34 cellular contexts compared by ENCODE assay signal in the genomic region with DNA sequence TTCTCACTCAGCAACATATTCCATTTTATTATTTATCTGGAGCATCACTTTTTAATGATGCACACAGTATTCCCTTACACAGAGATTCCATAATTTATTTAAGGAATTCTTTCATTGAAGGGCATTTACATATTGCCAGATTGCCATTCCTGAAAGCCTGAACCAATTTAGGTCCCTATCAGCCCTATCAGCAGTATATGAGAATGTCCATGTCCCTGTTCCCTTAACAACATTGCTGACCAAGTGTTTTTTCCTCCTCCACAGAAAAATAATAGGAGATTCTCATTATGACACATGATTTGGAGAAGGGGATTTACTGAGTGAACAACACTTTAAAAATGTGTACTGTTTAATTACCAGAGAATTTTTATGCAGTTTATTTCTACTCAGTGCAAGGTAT.
DNase-seq lines count a peak whose midpoint lies in the region; ATAC-seq, FAIRE-seq and TF ChIP-seq lines count a peak whose summit lies in the region.
"Had no signal": no experiment of that assay in that cellular context is flagged by ENCODE, and none has a peak within 500 bp of the region (broad histone marks: within the 10 kb centered on the region; RNA-seq: fewer than 3 reads in every experiment).

No MANE protein-coding gene starts in this region.

- H3K36me3 ChIP-seq in HepG2 (replicated peaks in 1 of 2; ENCODE audit: control insufficient read depth in 1 of 2, insufficient read depth in 2 of 2, low read length in 2 of 2) (no peaks in the 10 kb centered on the region), right lobe of liver (no peaks in the 10 kb centered on the region), SK-N-SH (replicated peaks in 1 of 2; ENCODE audit: control insufficient read depth in 1 of 2, insufficient read depth in 2 of 2, low read length in 1 of 2) (no peaks in the 10 kb centered on the region), K562 (ENCODE audit: control insufficient read depth, insufficient read depth, low read length) (no peaks in the 10 kb centered on the region)
- H3K36me3 ChIP-seq: BE2C; BLaER1; BLaER1 treated with 17β-estradiol and CSF1 and Interleukin-3, amounts not matched to agents 10 nM and 100 nM had no signal

- DNase-seq in HepG2 (ENCODE audit: low spot score) (no peak), right lobe of liver (no peak), SK-N-SH (peak; percentile 48), K562 (ENCODE audit: extremely low read depth in 1 of 4, low spot score in 3 of 4) (no peak), NCI-H774 (lab: John Stamatoyannopoulos, UW) (no peak)
- DNase-seq: 8988T; ACHN; AML-193; BE2C; C1 segment of cervical spinal cord; Caco-2; Calu3; CD4-positive, alpha-beta memory T cell; CD4-positive, alpha-beta T cell; CD4-positive, CD25-positive, alpha-beta regulatory T cell; CD8-positive, alpha-beta memory T cell; CD8-positive, alpha-beta T cell; COR-L47; DMS 273 treated with DMSO at 0.1 percent for 48 hours; DMS153; DMS53; DMS79; DMS79 treated with DMSO at 0.1 percent for 48 hours; DND-41; EL had no signal

- no peaks in the 10 kb centered on the region for H3K9me1 ChIP-seq in K562 (ENCODE audit: control insufficient read depth, insufficient read depth, low read length)

- H3K4me2 ChIP-seq in HepG2 (ENCODE audit: low read depth, low read length) (no peak overlapping the region), SK-N-SH (no peak overlapping the region), K562 (ENCODE audit: insufficient read depth, low read length) (no peak overlapping the region)
- H3K4me2 ChIP-seq: A549; BLaER1; BLaER1 treated with 17β-estradiol and CSF1 and Interleukin-3, amounts not matched to agents 10 nM and 100 nM had no signal

- in situ Hi-C loops in HepG2 (cut with HindIII; ENCODE audit: extremely low pct_ligation_motif_present, low pct_unique_long_range_greater_than_20kb) (no loop called here), K562 (cut with MboI) (no loop called here)

- H3K27ac ChIP-seq in HepG2 (ENCODE audit: extremely low read length, insufficient read depth, low read length) (no peak overlapping the region), right lobe of liver (no peak overlapping the region), SK-N-SH (ENCODE audit: low read depth in 2 of 2, low read length in 1 of 2) (peak overlapping the region in 1 of 2 experiments; percentile 86; a peak in 2 of 4 replicates), K562 (ENCODE audit: extremely low read depth, low read depth, low read length) (no peak overlapping the region)
- H3K27ac ChIP-seq: 22Rv1; A549; BLaER1; BLaER1 treated with 17β-estradiol and CSF1 and Interleukin-3, amounts not matched to agents 10 nM and 100 nM; C4-2B had no signal

- H3K4me3 ChIP-seq in HepG2 (replicated peaks in 1 of 3; ENCODE audit: insufficient read depth in 1 of 3, low read depth in 2 of 3, low read length in 3 of 3), result no peak overlapping the region
- no peak overlapping the region for H3K4me3 ChIP-seq in right lobe of liver
- H3K4me3 ChIP-seq in SK-N-SH (ENCODE audit: low read depth in 2 of 2, low read length in 1 of 2), result no peak overlapping the region
- no peak overlapping the region for H3K4me3 ChIP-seq in K562
- H3K4me3 ChIP-seq: A549; BLaER1; BLaER1 treated with 17β-estradiol and CSF1 and Interleukin-3, amounts not matched to agents 10 nM and 100 nM had no signal

- FAIRE-seq in HepG2 (lab: Jason Lieb, UNC), result no peak
- no peak for FAIRE-seq in K562 (lab: Jason Lieb, UNC)
- FAIRE-seq: A204.1, A549 had no signal

- ATAC-seq in HepG2, result no peak
- ATAC-seq in right lobe of liver, result no peak
- ATAC-seq in SK-N-SH treated with all-trans-retinoic acid at 6 μM for 48 hours, result no peak
- ATAC-seq in K562, result no peak
- ATAC-seq in HG02884 (IDR thresholded peaks at IDR 0.05; ENCODE audit: unreplicated experiment), result no peak
- no peak for ATAC-seq in GM19328 (IDR thresholded peaks at IDR 0.05; ENCODE audit: unreplicated experiment)
- ATAC-seq: A549; CD8-positive, alpha-beta T cell had no signal

- TF ChIP-seq RAD21 in HepG2 (CRISPR knock-in tag; IDR thresholded peaks at IDR 0.05) (no peak), SK-N-SH (IDR thresholded peaks at IDR 0.05; ENCODE audit: low read length) (no peak; the same call in 1 of the 2 replicates), K562 (CRISPR knock-in tag; conservative IDR thresholded peaks at IDR 0.05 in 1 of 2, IDR thresholded peaks at IDR 0.05 in 1 of 2) (no peak)

- no peaks in the 10 kb centered on the region for H3K4me1 ChIP-seq in HepG2 (ENCODE audit: insufficient read depth, low read length)
- H3K4me1 ChIP-seq in right lobe of liver, result no peaks in the 10 kb centered on the region
- H3K4me1 ChIP-seq in SK-N-SH (ENCODE audit: control insufficient read depth in 1 of 2, insufficient read depth in 2 of 2, low read depth in 1 of 2, low read length in 1 of 2), result peaks cover 0 to 20% of the 10 kb centered on the region in 2 experiments; a peak in 2 of 4 replicates
- no peaks in the 10 kb centered on the region for H3K4me1 ChIP-seq in K562 (replicated peaks in 1 of 2; ENCODE audit: control insufficient read depth in 2 of 2, insufficient read depth in 2 of 2, low read length in 2 of 2)
- H3K4me1 ChIP-seq: A549, BLaER1, Caco-2 had no signal

- TF ChIP-seq CTCF in HepG2 (CRISPR knock-in tag; IDR thresholded peaks at IDR 0.05) (no peak), right lobe of liver (IDR thresholded peaks at IDR 0.05) (no peak), SK-N-SH (IDR thresholded peaks at IDR 0.05) (no peak), K562 (IDR thresholded peaks at IDR 0.05 in 2 of 3, conservative IDR thresholded peaks at IDR 0.05 in 1 of 3; ENCODE audit: insufficient read depth in 2 of 3, low read depth in 1 of 3, low read length in 3 of 3) (no peak)

- CTCF ChIA-PET in HepG2 (lab: Yijun Ruan, JAX; ENCODE audit: low intra/inter-chr PET ratio, low total read pairs) (no interaction called here), SK-N-SH (lab: Yijun Ruan, JAX) (interaction anchor here (0.9 kb wide), 1 partner anchor 87 kb away, joined by 5 read pairs; no protein-coding TSS in a partner anchor), K562 (lab: Yijun Ruan, JAX; ENCODE audit: low intra/inter-chr PET ratio) (no interaction called here)

- H2AFZ ChIP-seq in HepG2 (ENCODE audit: low read length) (no peak overlapping the region), SK-N-SH (ENCODE audit: low read depth) (no peak overlapping the region), K562 (ENCODE audit: low read depth, low read length) (no peak overlapping the region)

- H3K9me3 ChIP-seq in HepG2 (ENCODE audit: low read length), result no peaks in the 10 kb centered on the region
- no peaks in the 10 kb centered on the region for H3K9me3 ChIP-seq in right lobe of liver
- no peaks in the 10 kb centered on the region for H3K9me3 ChIP-seq in SK-N-SH
- H3K9me3 ChIP-seq in K562 (replicated peaks; ENCODE audit: control insufficient read depth, insufficient read depth, low read depth, low read length), result no peaks in the 10 kb centered on the region
- H3K9me3 ChIP-seq: A549, BE2C, BLaER1, Caco-2 had no signal

- no peak for TF ChIP-seq EP300 in HepG2 (IDR thresholded peaks at IDR 0.05; ENCODE audit: low read depth in 2 of 2, low read length in 2 of 2)
- no peak for TF ChIP-seq EP300 in HepG2 (CRISPR knock-in tag; IDR thresholded peaks at IDR 0.05; ENCODE audit: borderline replicate concordance)
- TF ChIP-seq EP300 in SK-N-SH (IDR thresholded peaks at IDR 0.05; ENCODE audit: borderline replicate concordance in 1 of 2, low read depth in 1 of 2, low read length in 1 of 2), result peak in 1 of 2 experiments; percentile 75; a peak in 1 of 4 replicates
- TF ChIP-seq EP300 in K562 (IDR thresholded peaks at IDR 0.05; ENCODE audit: low read length), result no peak

- no peaks in the 10 kb centered on the region for H3F3A ChIP-seq in SK-N-SH (replicated peaks; ENCODE audit: insufficient read depth)

- no peaks in the 10 kb centered on the region for H3K9me2 ChIP-seq in SK-N-SH

- BruUV-seq in HepG2 (replicated peaks; lab: Mats Ljungman, UMichigan) (no TSS peak), K562 (replicated peaks; lab: Mats Ljungman, UMichigan) (no TSS peak)

- intact Hi-C loops in HepG2 (cut with micrococcal nuclease; ENCODE audit: unreplicated experiment), result no loop called here
- intact Hi-C loops in right lobe of liver (cut with DNase I), result no loop called here
- intact Hi-C loops in K562 (cut with micrococcal nuclease), result no loop called here

- no peak overlapping the region for H3K9ac ChIP-seq in HepG2 (ENCODE audit: insufficient read depth, low read depth, low read length)
- no peak overlapping the region for H3K9ac ChIP-seq in SK-N-SH
- no peak overlapping the region for H3K9ac ChIP-seq in K562 (ENCODE audit: insufficient read depth in 1 of 2, low read depth in 2 of 2, low read length in 2 of 2)
- H3K9ac ChIP-seq: BLaER1; BLaER1 treated with 17β-estradiol and CSF1 and Interleukin-3, amounts not matched to agents 10 nM and 100 nM had no signal

- no peaks in the 10 kb centered on the region for H4K20me1 ChIP-seq in HepG2 (ENCODE audit: insufficient read depth, low read length)
- no peaks in the 10 kb centered on the region for H4K20me1 ChIP-seq in SK-N-SH (ENCODE audit: insufficient read depth)
- H4K20me1 ChIP-seq in K562 (replicated peaks; ENCODE audit: control insufficient read depth, insufficient read depth, low read length), result no peaks in the 10 kb centered on the region
- H4K20me1 ChIP-seq: BLaER1; BLaER1 treated with 17β-estradiol and CSF1 and Interleukin-3, amounts not matched to agents 10 nM and 100 nM had no signal

- POLR2A ChIA-PET in HepG2 (lab: Yijun Ruan, JAX) (no interaction called here), SK-N-SH (lab: Yijun Ruan, JAX) (interaction anchor here (1.2 to 1.9 kb wide), 2 partner anchors 35 to 45 kb away, joined by 3 to 8 read pairs; no protein-coding TSS in a partner anchor), K562 (lab: Yijun Ruan, JAX) (no interaction called here)

- TF ChIP-seq POLR2A in HepG2 (IDR thresholded peaks at IDR 0.05; ENCODE audit: insufficient read depth in 1 of 2, low read depth in 2 of 2, low read length in 2 of 2) (no peak), right lobe of liver (IDR thresholded peaks at IDR 0.05) (no peak), K562 (conservative IDR thresholded peaks at IDR 0.05) (no peak)

- H3K79me2 ChIP-seq in HepG2 (ENCODE audit: insufficient read depth, low read length) (no peaks in the 10 kb centered on the region), SK-N-SH (ENCODE audit: insufficient read depth) (no peaks in the 10 kb centered on the region), K562 (ENCODE audit: control insufficient read depth, insufficient read depth, low read length) (no peaks in the 10 kb centered on the region)

- no peaks in the 10 kb centered on the region for H3K27me3 ChIP-seq in HepG2 (ENCODE audit: control insufficient read depth in 1 of 2, insufficient read depth in 2 of 2, low read length in 2 of 2)
- no peaks in the 10 kb centered on the region for H3K27me3 ChIP-seq in right lobe of liver
- no peaks in the 10 kb centered on the region for H3K27me3 ChIP-seq in SK-N-SH (ENCODE audit: insufficient read depth)
- no peaks in the 10 kb centered on the region; a peak in 1 of 5 replicates for H3K27me3 ChIP-seq in K562 (ENCODE audit: control insufficient read depth in 2 of 2, insufficient read depth in 2 of 2, low read length in 2 of 2)
- H3K27me3 ChIP-seq: BE2C; BLaER1; BLaER1 treated with 17β-estradiol and CSF1 and Interleukin-3, amounts not matched to agents 10 nM and 100 nM had no signal

TF ChIP-seq in SK-N-SH, 30 proteins besides CTCF, POLR2A, EP300 and RAD21 (continues in another document):
- TF ChIP-seq ELF1 (IDR thresholded peaks at IDR 0.05), result no peak

TF ChIP-seq in SK-N-SH treated with all-trans-retinoic acid at 6 μM for 48 hours, 23 proteins besides CTCF, POLR2A, EP300 and RAD21 (continues in another document):
- TF ChIP-seq RARB (CRISPR knock-in tag; IDR thresholded peaks at IDR 0.05), result no peak

Comparison
In these comparisons a context has a peak if more than half of its experiments do, and no peak if none do; other contexts are left out.
1. Of the 241 proteins assayed by ChIP-seq in both HepG2 and K562: peak only in HepG2: MAFF and MAFK; only in K562: none; in both: none; in neither: 239.